Comparison of ENCODE assay signal across 1 cellular context in genomic region chr20:30376767-30377658, GRCh38.
TF ChIP-seq lines count a peak whose summit lies in the region.

No MANE protein-coding gene starts in this region.

TF ChIP-seq in SK-N-SH treated with all-trans-retinoic acid at 6 μM for 48 hours, 23 proteins besides CTCF, POLR2A, EP300 and RAD21 (continued from another document):
- no peak for TF ChIP-seq BACH2 (CRISPR knock-in tag; IDR thresholded peaks at IDR 0.05; ENCODE audit: borderline replicate concordance)
- TF ChIP-seq GLIS3 (CRISPR knock-in tag; IDR thresholded peaks at IDR 0.05): no peak
- no peak for TF ChIP-seq ISL1 (CRISPR knock-in tag; IDR thresholded peaks at IDR 0.05)
- no peak for TF ChIP-seq TCF4 (CRISPR knock-in tag; IDR thresholded peaks at IDR 0.05; ENCODE audit: borderline replicate concordance)
